9 cellular contexts compared by ENCODE assay signal in the genomic region with DNA sequence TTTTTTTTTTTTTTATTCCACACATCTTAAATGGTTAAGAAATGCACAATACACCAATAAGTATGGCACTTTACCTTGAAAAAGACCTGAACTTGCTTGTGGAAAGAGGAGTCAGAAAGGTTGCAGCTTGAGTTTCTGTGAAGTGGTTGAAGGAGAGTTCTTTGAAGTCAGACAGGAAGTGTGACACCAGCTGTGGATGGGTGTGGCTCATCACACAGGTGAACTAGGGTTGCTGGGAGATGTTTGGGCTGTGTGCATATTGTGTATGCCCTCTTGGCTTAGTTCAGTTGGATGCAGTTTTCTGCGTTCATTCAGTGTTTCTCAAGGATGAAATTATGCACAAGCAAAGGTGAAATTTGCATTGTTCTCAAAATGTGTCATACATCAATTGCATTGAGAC. TPM values are rescaled to one million over a fixed set of nuclear protein-coding genes. Genes with fewer than 3 reads are reported as not detected.
DNase-seq lines count a peak whose midpoint lies in the region; ATAC-seq and TF ChIP-seq lines count a peak whose summit lies in the region.
"Had no signal": no experiment of that assay in that cellular context is flagged by ENCODE, and none has a peak within 500 bp of the region (broad histone marks: within the 10 kb centered on the region; RNA-seq: fewer than 3 reads in every experiment).

No MANE protein-coding gene starts in this region.

- H3K9me3 Mint-ChIP-seq in T-helper 2 cell treated with Interferon-gamma antibody and Interleukin-4, amounts not matched to agents 5 μg/mL and 100 μg/mL, for 36 hours, result no peaks in the 10 kb centered on the region
- no peaks in the 10 kb centered on the region for H3K9me3 Mint-ChIP-seq in activated naive CD8-positive, alpha-beta T cell treated with anti-CD3 and anti-CD28 coated beads, Interleukin-2, amount 50 U/mL, for 24 hours
- H3K9me3 Mint-ChIP-seq in stimulated activated effector memory CD8-positive, alpha-beta T cell treated with anti-CD3 and anti-CD28 coated beads, Interleukin-12 subunit alpha, Interleukin-12 subunit beta, amount 100 ng/mL, for 72 hours, result no peaks in the 10 kb centered on the region

- H3K27ac Mint-ChIP-seq in T-helper 2 cell treated with Interferon-gamma antibody and Interleukin-4, amounts not matched to agents 5 μg/mL and 100 μg/mL, for 36 hours, result peak overlapping the region; percentile 94
- peak overlapping the region; percentile 88 for H3K27ac Mint-ChIP-seq in activated naive CD8-positive, alpha-beta T cell treated with anti-CD3 and anti-CD28 coated beads, Interleukin-2, amount 50 U/mL, for 24 hours
- peak overlapping the region; percentile 36 for H3K27ac Mint-ChIP-seq in stimulated activated effector memory CD8-positive, alpha-beta T cell treated with anti-CD3 and anti-CD28 coated beads, Interleukin-12 subunit alpha, Interleukin-12 subunit beta, amount 100 ng/mL, for 72 hours

- peak; percentile 27 for ATAC-seq in activated naive CD8-positive, alpha-beta T cell treated with anti-CD3 and anti-CD28 coated beads, Interleukin-2, amount 50 U/mL, for 24 hours
- peak; percentile 55 for ATAC-seq in stimulated activated effector memory CD8-positive, alpha-beta T cell treated with anti-CD3 and anti-CD28 coated beads, Interleukin-12 subunit alpha, Interleukin-12 subunit beta, amount 100 ng/mL, for 72 hours
- no peak for ATAC-seq in GM21528 (IDR thresholded peaks at IDR 0.05; ENCODE audit: low FRiP score, unreplicated experiment)

- H3K27ac ChIP-seq in breast epithelium (no peak overlapping the region), testis (no peak overlapping the region)
- H3K27ac ChIP-seq: 22Rv1 had no signal

- H3K4me1 Mint-ChIP-seq in T-helper 2 cell treated with Interferon-gamma antibody and Interleukin-4, amounts not matched to agents 5 μg/mL and 100 μg/mL, for 36 hours (ENCODE audit: low read depth), result peaks cover 69% of the 10 kb centered on the region
- H3K4me1 Mint-ChIP-seq in activated naive CD8-positive, alpha-beta T cell treated with anti-CD3 and anti-CD28 coated beads, Interleukin-2, amount 50 U/mL, for 24 hours, result peaks cover 93% of the 10 kb centered on the region
- peaks cover 66% of the 10 kb centered on the region for H3K4me1 Mint-ChIP-seq in stimulated activated effector memory CD8-positive, alpha-beta T cell treated with anti-CD3 and anti-CD28 coated beads, Interleukin-12 subunit alpha, Interleukin-12 subunit beta, amount 100 ng/mL, for 72 hours

- TF ChIP-seq POLR2A in breast epithelium (IDR thresholded peaks at IDR 0.05), result no peak
- no peak for TF ChIP-seq POLR2A in testis (IDR thresholded peaks at IDR 0.05)

- no peaks in the 10 kb centered on the region for H3K36me3 ChIP-seq in breast epithelium
- no peaks in the 10 kb centered on the region for H3K36me3 ChIP-seq in testis (ENCODE audit: low read depth, missing control alignments)

- H3K27me3 Mint-ChIP-seq in T-helper 2 cell treated with Interferon-gamma antibody and Interleukin-4, amounts not matched to agents 5 μg/mL and 100 μg/mL, for 36 hours (ENCODE audit: low read depth), result no peaks in the 10 kb centered on the region
- no peaks in the 10 kb centered on the region for H3K27me3 Mint-ChIP-seq in activated naive CD8-positive, alpha-beta T cell treated with anti-CD3 and anti-CD28 coated beads, Interleukin-2, amount 50 U/mL, for 24 hours

- H3K27me3 ChIP-seq in breast epithelium (no peaks in the 10 kb centered on the region), testis (no peaks in the 10 kb centered on the region)

- H3K4me3 ChIP-seq in breast epithelium (no peak overlapping the region), testis (no peak overlapping the region)

- DNase-seq in DMS53 (lab: John Stamatoyannopoulos, UW) (peak; percentile 48), DMS53 treated with DMSO at 0.1 percent for 48 hours (lab: John Stamatoyannopoulos, UW; ENCODE audit: unreplicated experiment) (no peak), breast epithelium (ENCODE audit: low spot score in 2 of 2) (no peak), testis (no peak)
- DNase-seq in T-helper 2 cell treated with Interferon-gamma antibody and Interleukin-4, amounts not matched to agents 5 μg/mL and 100 μg/mL, for 36 hours (ENCODE audit: low spot score), result peak; percentile 32
- no peak for DNase-seq in activated naive CD8-positive, alpha-beta T cell treated with anti-CD3 and anti-CD28 coated beads, Interleukin-2, amount 50 U/mL, for 24 hours
- DNase-seq in stimulated activated effector memory CD8-positive, alpha-beta T cell treated with anti-CD3 and anti-CD28 coated beads, Interleukin-12 subunit alpha, Interleukin-12 subunit beta, amount 100 ng/mL, for 72 hours (ENCODE audit: low spot score in 2 of 2), result no peak

- peaks cover 0 to 7% of the 10 kb centered on the region in 2 donors for H3K4me1 ChIP-seq in breast epithelium
- peaks cover 19% of the 10 kb centered on the region for H3K4me1 ChIP-seq in testis

- WGBS in testis, 2 donors, result 93 to 96% methylated on average over 1 of the region's 1 CpG

- H3K4me3 Mint-ChIP-seq in T-helper 2 cell treated with Interferon-gamma antibody and Interleukin-4, amounts not matched to agents 5 μg/mL and 100 μg/mL, for 36 hours, result peak overlapping the region; percentile 78
- peak overlapping the region; percentile 53 for H3K4me3 Mint-ChIP-seq in activated naive CD8-positive, alpha-beta T cell treated with anti-CD3 and anti-CD28 coated beads, Interleukin-2, amount 50 U/mL, for 24 hours
- peak overlapping the region; percentile 3 for H3K4me3 Mint-ChIP-seq in stimulated activated effector memory CD8-positive, alpha-beta T cell treated with anti-CD3 and anti-CD28 coated beads, Interleukin-12 subunit alpha, Interleukin-12 subunit beta, amount 100 ng/mL, for 72 hours

- intact Hi-C loops in breast epithelium (cut with DNase I; ENCODE audit: low total_unique reads) (no loop called here), testis (cut with DNase I; ENCODE audit: low total_unique reads) (no loop called here)

- TF ChIP-seq CTCF in breast epithelium (IDR thresholded peaks at IDR 0.05) (no peak), testis (IDR thresholded peaks at IDR 0.05) (no peak)

- H3K36me3 Mint-ChIP-seq in T-helper 2 cell treated with Interferon-gamma antibody and Interleukin-4, amounts not matched to agents 5 μg/mL and 100 μg/mL, for 36 hours (ENCODE audit: low read depth), result peaks cover 82% of the 10 kb centered on the region
- H3K36me3 Mint-ChIP-seq in activated naive CD8-positive, alpha-beta T cell treated with anti-CD3 and anti-CD28 coated beads, Interleukin-2, amount 50 U/mL, for 24 hours (ENCODE audit: low read depth), result peaks cover 82% of the 10 kb centered on the region
- H3K36me3 Mint-ChIP-seq in stimulated activated effector memory CD8-positive, alpha-beta T cell treated with anti-CD3 and anti-CD28 coated beads, Interleukin-12 subunit alpha, Interleukin-12 subunit beta, amount 100 ng/mL, for 72 hours, result peaks cover 99% of the 10 kb centered on the region

- H3K9me3 ChIP-seq in breast epithelium (no peaks in the 10 kb centered on the region), testis (no peaks in the 10 kb centered on the region)

RNA-seq across cellular contexts. Expression of a gene that starts 6.3 kb away (rescaled TPM):
- total RNA-seq in breast epithelium, result 10 to 100 TPM; 11.7 to 21.6 (median 18.1) TPM
- 10 to 100 TPM; 31.0 to 32.9 TPM for total RNA-seq in testis
- 22.5 TPM for polyA plus RNA-seq in testis (ENCODE audit: insufficient read depth, low read depth, low replicate concordance)

RNA-seq across cellular contexts. Expression of a gene that starts 11.4 kb away (rescaled TPM):
- 10 to 100 TPM in 2 of 3 donors, 1 to 10 TPM in 1; 7.4 to 34.4 (median 18.6) TPM for total RNA-seq in breast epithelium
- total RNA-seq in testis, result 1 to 10 TPM; 6.8 to 8.7 TPM
- 17.0 TPM for polyA plus RNA-seq in testis (ENCODE audit: insufficient read depth, low read depth, low replicate concordance)

Comparison
In these comparisons a context has a peak if more than half of its experiments do, and no peak if none do; other contexts are left out.
1. DNase-seq: peak in DMS53 (single experiment) and T-helper 2 cell treated with Interferon-gamma antibody and Interleukin-4, amounts not matched to agents 5 μg/mL and 100 μg/mL, for 36 hours (single experiment); none in DMS53 treated with DMSO at 0.1 percent for 48 hours (single experiment), activated naive CD8-positive, alpha-beta T cell treated with anti-CD3 and anti-CD28 coated beads, Interleukin-2, amount 50 U/mL, for 24 hours (single experiment), stimulated activated effector memory CD8-positive, alpha-beta T cell treated with anti-CD3 and anti-CD28 coated beads, Interleukin-12 subunit alpha, Interleukin-12 subunit beta, amount 100 ng/mL, for 72 hours (0 of 2), breast epithelium (0 of 2) and testis (single experiment).
2. H3K27ac Mint-ChIP-seq: peak in every context shown above with its lines; median percentile 94 in T-helper 2 cell treated with Interferon-gamma antibody and Interleukin-4, amounts not matched to agents 5 μg/mL and 100 μg/mL, for 36 hours; 88 in activated naive CD8-positive, alpha-beta T cell treated with anti-CD3 and anti-CD28 coated beads, Interleukin-2, amount 50 U/mL, for 24 hours; 36 in stimulated activated effector memory CD8-positive, alpha-beta T cell treated with anti-CD3 and anti-CD28 coated beads, Interleukin-12 subunit alpha, Interleukin-12 subunit beta, amount 100 ng/mL, for 72 hours.
3. H3K4me3 Mint-ChIP-seq: peak in every context shown above with its lines; median percentile 78 in T-helper 2 cell treated with Interferon-gamma antibody and Interleukin-4, amounts not matched to agents 5 μg/mL and 100 μg/mL, for 36 hours; 53 in activated naive CD8-positive, alpha-beta T cell treated with anti-CD3 and anti-CD28 coated beads, Interleukin-2, amount 50 U/mL, for 24 hours; 3 in stimulated activated effector memory CD8-positive, alpha-beta T cell treated with anti-CD3 and anti-CD28 coated beads, Interleukin-12 subunit alpha, Interleukin-12 subunit beta, amount 100 ng/mL, for 72 hours.